In genomic region chr10:131799429-131799828, GRCh38 we compare ENCODE assay signal across 23 cellular contexts.
"Had no signal": no experiment of that assay in that cellular context is flagged by ENCODE, and none has a peak within 500 bp of the region (broad histone marks: within the 10 kb centered on the region; RNA-seq: fewer than 3 reads in every experiment).

No MANE protein-coding gene starts in this region.

- H3K4me3 Mint-ChIP-seq: dendritic cell treated with granulocyte-macrophage colony-stimulating factor and Interleukin-4, amounts not matched to agents 40 ng/mL and 50 ng/mL, for 4 days; mesothelial cell of epicardium; naive B cell; naive thymus-derived CD8-positive, alpha-beta T cell had no signal

- H3K4me1 Mint-ChIP-seq: naive B cell; naive thymus-derived CD8-positive, alpha-beta T cell had no signal

- ATAC-seq: esophagus mucosa; gastrocnemius medialis; heart right ventricle; left cardiac atrium; left lung; left ventricle myocardium superior; lower lobe of right lung; mucosa of descending colon; naive thymus-derived CD8-positive, alpha-beta T cell had no signal

- H3K27ac Mint-ChIP-seq: dendritic cell treated with granulocyte-macrophage colony-stimulating factor and Interleukin-4, amounts not matched to agents 40 ng/mL and 50 ng/mL, for 4 days; mesothelial cell of epicardium; naive B cell; naive thymus-derived CD8-positive, alpha-beta T cell had no signal

- H3K27ac ChIP-seq: coronary artery, epithelial cell of prostate, esophagus squamous epithelium, gastrocnemius medialis, heart right ventricle, left lung, lower lobe of right lung had no signal

- H3K4me3 ChIP-seq: coronary artery, esophagus squamous epithelium, gastrocnemius medialis, heart right ventricle, left lung, lower lobe of right lung, mucosa of descending colon had no signal

- H3K36me3 Mint-ChIP-seq: mesothelial cell of epicardium had no signal

- H3K27me3 ChIP-seq: left lung had no signal

- H3K36me3 ChIP-seq: esophagus squamous epithelium, gastrocnemius medialis, heart right ventricle, left lung, lower lobe of right lung had no signal

- DNase-seq: effector CD8-positive, alpha-beta T cell; erythroblast; esophagus squamous epithelium; foreskin fibroblast; foreskin melanocyte; gastrocnemius medialis; glutamatergic neuron; head of caudate nucleus; heart right ventricle; hippocampal formation; left cardiac atrium; left lung; left ventricle myocardium superior; lower lobe of right lung; mesenchymal stem cell; mucosa of descending colon; naive B cell; naive thymus-derived CD8-positive, alpha-beta T cell had no signal

- H3K4me1 ChIP-seq: esophagus squamous epithelium, gastrocnemius medialis, heart right ventricle, left lung, lower lobe of right lung had no signal
